20 cellular contexts compared by ENCODE assay signal in genomic region chr2:15074319-15074718, GRCh38.
DNase-seq lines count a peak whose midpoint lies in the region; ATAC-seq, FAIRE-seq and TF ChIP-seq lines count a peak whose summit lies in the region.
"Had no signal": no experiment of that assay in that cellular context is flagged by ENCODE, and none has a peak within 500 bp of the region (broad histone marks: within the 10 kb centered on the region; RNA-seq: fewer than 3 reads in every experiment).

No MANE protein-coding gene starts in this region.

- H3K27me3 ChIP-seq in HAP-1 (ENCODE audit: low read depth) (no peaks in the 10 kb centered on the region), BE2C (no peaks in the 10 kb centered on the region)
- H3K27me3 ChIP-seq: BLaER1 treated with 17β-estradiol and CSF1 and Interleukin-3, amounts not matched to agents 10 nM and 100 nM had no signal

- peak; percentile 92 for FAIRE-seq in frontal cortex (lab: Jason Lieb, UNC)
- FAIRE-seq: D721Med, GM12878, H54 had no signal

- H3K4me3 ChIP-seq in HAP-1 (no peak overlapping the region), BE2C (ENCODE audit: low read depth, low read length) (no peak overlapping the region)
- H3K4me3 ChIP-seq: BLaER1 treated with 17β-estradiol and CSF1 and Interleukin-3, amounts not matched to agents 10 nM and 100 nM; GM12878 had no signal

- in situ Hi-C loops in HAP-1 (cut with MboI; ENCODE audit: low sequenced_read_pairs), result no loop called here

- H3K4me1 ChIP-seq in HAP-1 (peaks cover 9% of the 10 kb centered on the region), BE2C (no peaks in the 10 kb centered on the region)
- H3K4me1 ChIP-seq: BLaER1 treated with 17β-estradiol and CSF1 and Interleukin-3, amounts not matched to agents 10 nM and 100 nM had no signal

- DNase-seq in caudate nucleus (lab: John Stamatoyannopoulos, UW), result no peak
- no peak for DNase-seq in frontal cortex (ENCODE audit: low spot score in 2 of 2)
- DNase-seq in substantia nigra (lab: John Stamatoyannopoulos, UW), result no peak
- no peak for DNase-seq in HAP-1 (ENCODE audit: low spot score in 2 of 2)
- no peak for DNase-seq in BE2C
- DNase-seq: CD4-positive, alpha-beta T cell; CD8-positive, alpha-beta memory T cell; DMS 273 treated with DMSO at 0.1 percent for 48 hours; DMS79; EL; GDM1; GOT3; HCEC 1CT had no signal

- no peak for TF ChIP-seq CTCF in BE2C (IDR thresholded peaks at IDR 0.05; ENCODE audit: low read depth, low read length)

- H3K27ac ChIP-seq in angular gyrus (ENCODE audit: low read depth, low read length) (peak overlapping the region; percentile 91), caudate nucleus (ENCODE audit: low read depth, low read length) (peak overlapping the region; percentile 88), substantia nigra (ENCODE audit: low read depth, low read length, poor library complexity, severe bottlenecking) (peak overlapping the region; percentile 80)
- H3K27ac ChIP-seq: BLaER1 treated with 17β-estradiol and CSF1 and Interleukin-3, amounts not matched to agents 10 nM and 100 nM had no signal

- H3K9me3 ChIP-seq in HAP-1 (no peaks in the 10 kb centered on the region), BE2C (no peaks in the 10 kb centered on the region)
- H3K9me3 ChIP-seq: BLaER1 treated with 17β-estradiol and CSF1 and Interleukin-3, amounts not matched to agents 10 nM and 100 nM had no signal

- H3K36me3 ChIP-seq in HAP-1 (replicated peaks), result no peaks in the 10 kb centered on the region
- H3K36me3 ChIP-seq in BE2C, result no peaks in the 10 kb centered on the region
- H3K36me3 ChIP-seq: BLaER1 treated with 17β-estradiol and CSF1 and Interleukin-3, amounts not matched to agents 10 nM and 100 nM had no signal

- ATAC-seq in GM21576 (IDR thresholded peaks at IDR 0.05; ENCODE audit: unreplicated experiment), result no peak
- ATAC-seq in GM18517 (IDR thresholded peaks at IDR 0.05; ENCODE audit: unreplicated experiment), result no peak
- ATAC-seq: GM12878 had no signal
